Comparison of ENCODE assay signal across 7 cellular contexts in the genomic region with DNA sequence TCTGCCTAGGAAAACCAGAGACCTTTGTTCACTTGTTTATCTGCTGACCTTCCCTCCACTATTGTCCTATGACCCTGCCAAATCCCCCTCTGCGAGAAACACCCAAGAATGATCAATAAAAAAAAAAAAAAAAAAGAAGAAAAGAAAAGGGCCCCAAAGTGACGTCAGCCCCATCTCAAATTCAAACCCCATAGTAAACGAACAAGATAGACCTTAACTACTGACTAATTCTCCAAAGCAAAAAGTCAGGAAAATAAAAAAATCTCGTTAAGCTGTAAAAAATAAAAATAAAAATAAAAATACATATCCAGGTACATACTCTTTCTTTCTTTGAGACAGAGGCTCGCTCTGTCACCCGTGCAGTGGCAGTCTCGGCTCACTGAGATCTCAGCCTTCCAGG. TPM values are rescaled to one million over a fixed set of nuclear protein-coding genes. Genes with fewer than 3 reads are reported as not detected.
"Had no signal": no experiment of that assay in that cellular context is flagged by ENCODE, and none has a peak within 500 bp of the region (broad histone marks: within the 10 kb centered on the region; RNA-seq: fewer than 3 reads in every experiment).

No MANE protein-coding gene starts in this region.

RNA-seq across cellular contexts. Expression of gene CCDC83, which starts 1.6 kb away (rescaled TPM):
- total RNA-seq: activated CD4-positive, alpha-beta T cell treated with anti-CD3 and anti-CD28 coated beads for 36 hours; activated CD8-positive, alpha-beta T cell treated with anti-CD3 and anti-CD28 coated beads, Interleukin-2, amount 10 ng/mL, durations not matched to agents 7 days and 5 days; activated T-helper 1 cell treated with anti-CD3 and anti-CD28 coated beads, Interleukin-12 subunit alpha, Interleukin-12 subunit beta, Interleukin-2, Interleukin-4 antibody, amounts not matched to agents 30 ng/mL and 10 ng/mL and 1 ng/mL, durations not matched to agents 14 hours and 24 hours and 36 hours; astrocyte; cardiac muscle cell; RPMI7951; T-helper 2 cell treated with Interferon-gamma antibody and Interleukin-4, amounts not matched to agents 100 ng/mL and 5 ng/mL, for 36 hours had no signal
